In genomic region chr17:47099987-47100711, GRCh38 we compare ENCODE assay signal across 8 cellular contexts.
DNase-seq lines count a peak whose midpoint lies in the region; ATAC-seq and TF ChIP-seq lines count a peak whose summit lies in the region.

No MANE protein-coding gene starts in this region.

- TF ChIP-seq CTCF in AG09309 (IDR thresholded peaks at IDR 0.05; ENCODE audit: control insufficient read depth, insufficient read depth, low read depth, low read length, missing control alignments) (no peak), activated B cell treated with CpG ODN at 0.5 μM for 24 hours (IDR thresholded peaks at IDR 0.05) (no peak)

- POLR2A ChIA-PET in activated B cell treated with CpG ODN at 0.5 μM for 24 hours (lab: Charles Lee) = interaction anchor here (0.6 to 1.1 kb wide), 3 partner anchors 33 to 169 kb away, joined by 3 to 4 read pairs (median 4); no protein-coding TSS in a partner anchor

- DNase-seq in AG09309 (ENCODE audit: low read depth) = peak; percentile 45
- peak; percentile 86 for DNase-seq in NCI-H226
- peak; percentile 85 for DNase-seq in activated B cell treated with CpG ODN at 0.5 μM for 24 hours
- DNase-seq in central memory CD4-positive, alpha-beta T cell = peak; percentile 84
- peak; percentile 85 for DNase-seq in iris pigment epithelial cell (ENCODE audit: low read depth)
- DNase-seq in stimulated activated CD4-positive, alpha-beta T cell treated with anti-CD3 and anti-CD28 coated beads, Interleukin-12 subunit alpha, Interleukin-12 subunit beta, amount 100 ng/mL, for 24 hours (ENCODE audit: low read depth in 2 of 2) = peak; percentile 80 to 91

- H3K9me3 Mint-ChIP-seq in activated B cell treated with CpG ODN at 0.5 μM for 24 hours = no peaks in the 10 kb centered on the region

- peaks cover 40% of the 10 kb centered on the region for H3K4me1 Mint-ChIP-seq in activated B cell treated with CpG ODN at 0.5 μM for 24 hours

- peaks cover 7% of the 10 kb centered on the region for H3K36me3 Mint-ChIP-seq in activated B cell treated with CpG ODN at 0.5 μM for 24 hours (ENCODE audit: low read depth)

- ATAC-seq in GM19023 (IDR thresholded peaks at IDR 0.05; ENCODE audit: unreplicated experiment) = peak; percentile 98
- peak; percentile 96 for ATAC-seq in HG03196 (IDR thresholded peaks at IDR 0.05; ENCODE audit: unreplicated experiment)
- ATAC-seq in activated B cell treated with CpG ODN at 0.5 μM for 24 hours (ENCODE audit: low read depth) = peak; percentile 98

- CTCF ChIA-PET in activated B cell treated with CpG ODN at 0.5 μM for 24 hours (lab: Charles Lee) = no interaction called here

- H3K4me3 ChIP-seq in AG09309 (ENCODE audit: control insufficient read depth, low read depth, low read length) = peak overlapping the region; percentile 82

- H3K27me3 Mint-ChIP-seq in activated B cell treated with CpG ODN at 0.5 μM for 24 hours = no peaks in the 10 kb centered on the region

- intact Hi-C loops in activated B cell treated with CpG ODN at 0.5 μM for 24 hours (cut with micrococcal nuclease) = loop anchor here (1.0 to 2.0 kb wide), 2 partner anchors 33 to 89 kb away; partner anchors contain the start of gene CDC27

- H3K27ac Mint-ChIP-seq in activated B cell treated with CpG ODN at 0.5 μM for 24 hours = peak overlapping the region; percentile 95

- H3K4me3 Mint-ChIP-seq in activated B cell treated with CpG ODN at 0.5 μM for 24 hours = peak overlapping the region; percentile 98

Comparison
In these comparisons a context has a peak if more than half of its experiments do, and no peak if none do; other contexts are left out.
1. Peak in every context shown above with its lines: DNase-seq, ATAC-seq and H3K4me3 ChIP-seq.